ENCODE assay signal across 12 cellular contexts in the genomic region with DNA sequence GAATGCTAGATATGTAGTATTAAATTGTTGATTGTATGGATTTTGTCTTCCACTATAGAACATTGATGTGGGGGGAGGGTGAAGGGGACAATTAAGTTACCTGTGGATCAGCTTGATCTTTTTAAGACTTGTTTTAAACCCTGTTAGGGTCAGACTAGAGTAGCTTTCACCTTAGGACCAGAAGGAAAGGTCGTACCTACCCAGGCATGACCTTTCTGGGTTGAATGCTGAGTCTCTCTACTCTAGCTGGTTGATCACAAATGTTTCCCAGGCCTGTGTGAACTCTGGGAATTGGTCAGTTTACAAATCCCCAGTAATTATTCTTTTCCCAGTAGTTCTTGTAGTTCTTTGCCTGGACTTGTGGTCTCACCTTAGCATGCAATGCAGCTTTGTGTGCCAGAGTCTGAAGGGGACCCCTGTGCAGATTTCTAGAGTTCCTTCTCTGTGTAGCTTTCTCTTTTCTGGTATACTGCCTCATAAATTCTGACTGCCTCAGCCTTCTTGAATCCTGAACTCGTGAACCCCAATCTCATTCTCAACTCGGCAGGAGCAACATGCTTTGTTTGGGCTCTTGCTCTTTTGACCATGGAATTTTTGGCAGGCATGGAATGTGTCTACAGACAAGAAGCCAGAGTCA. TPM values are rescaled to one million over a fixed set of nuclear protein-coding genes. Genes with fewer than 3 reads are reported as not detected.
DNase-seq lines count a peak whose midpoint lies in the region; ATAC-seq and TF ChIP-seq lines count a peak whose summit lies in the region.
"Had no signal": no experiment of that assay in that cellular context is flagged by ENCODE, and none has a peak within 500 bp of the region (broad histone marks: within the 10 kb centered on the region; RNA-seq: fewer than 3 reads in every experiment).

No MANE protein-coding gene starts in this region.

- no peak overlapping the region for H3K4me3 Mint-ChIP-seq in brain

- ATAC-seq in mucosa of descending colon (peak; percentile 9), GM19452 (IDR thresholded peaks at IDR 0.05; ENCODE audit: unreplicated experiment) (no peak), HG02610 (IDR thresholded peaks at IDR 0.05; ENCODE audit: unreplicated experiment) (no peak), aorta (ENCODE audit: low FRiP score) (no peak)

- DNase-seq in AG08395 (ENCODE audit: low spot score) (peak; percentile 33), mucosa of descending colon (no peak), aorta (no peak), KBM-7 (no peak)
- DNase-seq: GDM1; NCI-H2081 treated with DMSO at 0.1 percent for 48 hours; stimulated activated CD4-positive, alpha-beta T cell treated with anti-CD3 and anti-CD28 coated beads, Interleukin-15, amount 100 ng/mL, for 24 hours had no signal

- intact Hi-C loops in mucosa of descending colon (cut with DNase I, micrococcal nuclease), result no loop called here
- intact Hi-C loops in aorta (cut with DNase I), result no loop called here

- peaks cover 13% of the 10 kb centered on the region for H3K4me1 ChIP-seq in HUES6 (ENCODE audit: control insufficient read depth, insufficient read depth, low read length)
- peaks cover 2% of the 10 kb centered on the region for H3K4me1 ChIP-seq in mucosa of descending colon (ENCODE audit: low read depth)
- H3K4me1 ChIP-seq in aorta (ENCODE audit: control insufficient read depth in 1 of 2, insufficient read depth in 2 of 2, low read length in 2 of 2), result no peaks in the 10 kb centered on the region

- peaks cover 14% of the 10 kb centered on the region for H3K36me3 ChIP-seq in HUES6 (ENCODE audit: control insufficient read depth, insufficient read depth, low read length)
- H3K36me3 ChIP-seq in mucosa of descending colon (ENCODE audit: low read depth), result no peaks in the 10 kb centered on the region
- no peaks in the 10 kb centered on the region for H3K36me3 ChIP-seq in aorta (ENCODE audit: control insufficient read depth in 1 of 2, insufficient read depth in 2 of 2, low read length in 1 of 2)

- H3K9me3 Mint-ChIP-seq in brain, result peaks cover 6 to 9% (median 8%) of the 10 kb centered on the region in 5 experiments

- H3K9ac ChIP-seq in HUES6 (ENCODE audit: low read length), result no peak overlapping the region

- H3K4me1 Mint-ChIP-seq in brain, result peaks cover 9% of the 10 kb centered on the region

- H3K27me3 ChIP-seq in HUES6 (ENCODE audit: control insufficient read depth, insufficient read depth, low read length) (no peaks in the 10 kb centered on the region), aorta (ENCODE audit: control insufficient read depth in 1 of 2, insufficient read depth in 2 of 2, low read length in 1 of 2) (no peaks in the 10 kb centered on the region)
- H3K27me3 ChIP-seq: esophagus muscularis mucosa had no signal

- H3K9me3 ChIP-seq in HUES6 (ENCODE audit: control insufficient read depth, insufficient read depth, low read depth, low read length) (peaks cover 3% of the 10 kb centered on the region), mucosa of descending colon (peaks cover 4% of the 10 kb centered on the region), aorta (ENCODE audit: control insufficient read depth, low read length) (no peaks in the 10 kb centered on the region)
- H3K9me3 ChIP-seq: esophagus muscularis mucosa had no signal

- in situ Hi-C loops in KBM-7 (cut with MboI; ENCODE audit: low pct_unique_long_range_greater_than_20kb, low sequenced_read_pairs), result no loop called here

- H3K36me3 Mint-ChIP-seq in brain, result peaks cover 57% of the 10 kb centered on the region

- H3K27ac Mint-ChIP-seq in brain, result peak overlapping the region in 4 of 5 experiments; percentile 36 to 92 (median 75)

- TF ChIP-seq CTCF in brain (conservative IDR thresholded peaks at IDR 0.05) (no peak), mucosa of descending colon (IDR thresholded peaks at IDR 0.05) (no peak)

- H3K27ac ChIP-seq in HUES6 (ENCODE audit: low read depth, low read length) (peak overlapping the region; percentile 84), aorta (ENCODE audit: low read depth in 1 of 2, low read length in 2 of 2) (peak overlapping the region in 1 of 2 donors; percentile 21)

- H3K27me3 Mint-ChIP-seq in brain, result no peaks in the 10 kb centered on the region

- WGBS in aorta, 2 donors, result 31 to 34% methylated on average over 3 of the region's 3 CpGs

- H3K4me3 ChIP-seq in HUES6 (ENCODE audit: low read depth, low read length), result no peak overlapping the region
- no peak overlapping the region for H3K4me3 ChIP-seq in mucosa of descending colon
- peak overlapping the region in 1 of 2 donors; percentile 41 for H3K4me3 ChIP-seq in aorta (ENCODE audit: low read length in 2 of 2)
- H3K4me3 ChIP-seq: esophagus muscularis mucosa had no signal

RNA-seq across cellular contexts. Expression of a gene that starts 54.0 kb away (rescaled TPM):
- polyA plus RNA-seq in brain (ENCODE audit: insufficient read depth, low read depth, low replicate concordance) (34.0 TPM), aorta (100 to 1,000 TPM in 1 of 2 donors, 10 to 100 TPM in 1; 43.3 to 253 TPM)
- total RNA-seq in mucosa of descending colon (100 to 1,000 TPM; 257 to 361 (median 266) TPM), aorta (100 to 1,000 TPM; 451 to 507 TPM)

RNA-seq across cellular contexts. Expression of a gene that starts 54.3 kb away (rescaled TPM):
- polyA plus RNA-seq in brain (ENCODE audit: insufficient read depth, low read depth, low replicate concordance) (13.9 TPM), aorta (10 to 100 TPM; 13.4 to 16.8 TPM)
- total RNA-seq in mucosa of descending colon (10 to 100 TPM; 17.0 to 20.4 (median 20.2) TPM), aorta (10 to 100 TPM; 14.8 to 19.6 TPM)
